Comparison of ENCODE assay signal across 8 cellular contexts in genomic region chr18:7272268-7273049, GRCh38. TPM values are rescaled to one million over a fixed set of nuclear protein-coding genes. Genes with fewer than 3 reads are reported as not detected.
DNase-seq lines count a peak whose midpoint lies in the region; ATAC-seq and TF ChIP-seq lines count a peak whose summit lies in the region.

No MANE protein-coding gene starts in this region.

- CTCF ChIA-PET in HEK293T (lab: Yijun Ruan, JAX) = interaction anchor here (0.5 to 1.2 kb wide), 5 partner anchors 46 to 523 kb away, joined by 3 to 9 read pairs (median 3); partner anchors contain the start of gene PTPRM

- H3K27ac Mint-ChIP-seq in T-helper 17 cell = no peak overlapping the region

- peak; percentile 41 for DNase-seq in 8988T
- DNase-seq in HEK293T (ENCODE audit: extremely low spot score) = peak; percentile 15
- DNase-seq in Peyer's patch = peak in 2 of 3 donors; percentile 53 to 67
- DNase-seq in esophagus muscularis mucosa (ENCODE audit: extremely low spot score) = no peak
- peak in 2 of 3 donors; percentile 27 to 59 for DNase-seq in mucosa of descending colon
- DNase-seq in activated T-cell treated with anti-CD3 and anti-CD28 coated beads for 4 hours = no peak
- no peak for DNase-seq in T-helper 17 cell

- intact Hi-C loops in esophagus muscularis mucosa (cut with DNase I) = loop anchor here (1.0 to 10.0 kb wide), 4 partner anchors 182 to 1122 kb away; partner anchors contain the start of gene PTPRM
- intact Hi-C loops in mucosa of descending colon (cut with DNase I, micrococcal nuclease) = no loop called here

- TF ChIP-seq EP300 in esophagus muscularis mucosa (IDR thresholded peaks at IDR 0.05) = no peak

- H3K4me1 Mint-ChIP-seq in T-helper 17 cell = no peaks in the 10 kb centered on the region

- TF ChIP-seq POLR2A in Peyer's patch (IDR thresholded peaks at IDR 0.05) = no peak
- no peak for TF ChIP-seq POLR2A in esophagus muscularis mucosa (IDR thresholded peaks at IDR 0.05; ENCODE audit: low read depth)

- POLR2A ChIA-PET in HEK293T (lab: Yijun Ruan, JAX) = no interaction called here

- TF ChIP-seq CTCF in Peyer's patch (IDR thresholded peaks at IDR 0.05) = peak in 3 of 6 experiments; percentile 23 to 45 (median 38)
- TF ChIP-seq CTCF in esophagus muscularis mucosa (IDR thresholded peaks at IDR 0.05) = peak; percentile 57 to 70 (median 61)
- TF ChIP-seq CTCF in mucosa of descending colon (IDR thresholded peaks at IDR 0.05) = no peak

- H3K4me3 ChIP-seq in Peyer's patch (peak overlapping the region in 1 of 4 donors; percentile 26), esophagus muscularis mucosa (peak overlapping the region; percentile 27 to 49 (median 40)), mucosa of descending colon (no peak overlapping the region)

- no peaks in the 10 kb centered on the region for H3K27me3 Mint-ChIP-seq in T-helper 17 cell

- no peaks in the 10 kb centered on the region for H3K27me3 ChIP-seq in Peyer's patch
- H3K27me3 ChIP-seq in esophagus muscularis mucosa = no peaks in the 10 kb centered on the region

- H3K4me1 ChIP-seq in Peyer's patch (peaks cover 0 to 11% (median 0%) of the 10 kb centered on the region in 4 donors), esophagus muscularis mucosa (peaks cover 14 to 22% (median 18%) of the 10 kb centered on the region in 4 donors), mucosa of descending colon (ENCODE audit: low read depth) (no peaks in the 10 kb centered on the region)

- H3K4me3 Mint-ChIP-seq in T-helper 17 cell = no peak overlapping the region

- H3K27ac ChIP-seq in Peyer's patch (peak overlapping the region in 2 of 4 donors; percentile 26 to 61), esophagus muscularis mucosa (replicated peaks in 1 of 4) (peak overlapping the region; percentile 79 to 83 (median 80))

- WGBS in esophagus muscularis mucosa = 14% methylated on average over 24 of the region's 25 CpGs

- ATAC-seq in mucosa of descending colon = peak; percentile 25
- no peak for ATAC-seq in GM19324 (IDR thresholded peaks at IDR 0.05; ENCODE audit: low FRiP score, unreplicated experiment)
- ATAC-seq in T-helper 17 cell = no peak

- H3K9me3 ChIP-seq in Peyer's patch (no peaks in the 10 kb centered on the region), esophagus muscularis mucosa (no peaks in the 10 kb centered on the region), mucosa of descending colon (no peaks in the 10 kb centered on the region), T-helper 17 cell (ENCODE audit: control insufficient read depth, low read length, poor library complexity, severe bottlenecking) (no peaks in the 10 kb centered on the region)

- no peaks in the 10 kb centered on the region for H3K36me3 Mint-ChIP-seq in T-helper 17 cell (ENCODE audit: low read depth)

- H3K36me3 ChIP-seq in Peyer's patch = no peaks in the 10 kb centered on the region
- no peaks in the 10 kb centered on the region for H3K36me3 ChIP-seq in esophagus muscularis mucosa
- H3K36me3 ChIP-seq in mucosa of descending colon (ENCODE audit: low read depth) = no peaks in the 10 kb centered on the region

TF ChIP-seq in HEK293T, 16 proteins besides CTCF, POLR2A, EP300 and RAD21:
- TF ChIP-seq TARDBP (IDR thresholded peaks at IDR 0.05) (no peak), L3MBTL2 (conservative IDR thresholded peaks at IDR 0.05) (no peak), BHLHE40 (IDR thresholded peaks at IDR 0.05; ENCODE audit: borderline replicate concordance) (no peak), SUZ12 (IDR thresholded peaks at IDR 0.05) (no peak), FOXK2 (IDR thresholded peaks at IDR 0.05) (no peak), FOXM1 (IDR thresholded peaks at IDR 0.05; ENCODE audit: borderline replicate concordance) (no peak), ARNT (IDR thresholded peaks at IDR 0.05) (no peak), FOXA1 (IDR thresholded peaks at IDR 0.05) (no peak)

RNA-seq across cellular contexts. Expression of gene LRRC30, which starts 41.6 kb away (rescaled TPM):
- total RNA-seq in Peyer's patch (not detected), esophagus muscularis mucosa (not detected), mucosa of descending colon (not detected), T-helper 17 cell (not detected)

Comparison
In these comparisons a context has a peak if more than half of its experiments do, and no peak if none do; other contexts are left out.
1. DNase-seq: peak in 8988T (single experiment), HEK293T (single experiment), Peyer's patch (2 of 3) and mucosa of descending colon (2 of 3); none in esophagus muscularis mucosa (single experiment), activated T-cell treated with anti-CD3 and anti-CD28 coated beads for 4 hours (single experiment) and T-helper 17 cell (0 of 3).